Comparison of ENCODE assay signal across 8 cellular contexts in the genomic region with DNA sequence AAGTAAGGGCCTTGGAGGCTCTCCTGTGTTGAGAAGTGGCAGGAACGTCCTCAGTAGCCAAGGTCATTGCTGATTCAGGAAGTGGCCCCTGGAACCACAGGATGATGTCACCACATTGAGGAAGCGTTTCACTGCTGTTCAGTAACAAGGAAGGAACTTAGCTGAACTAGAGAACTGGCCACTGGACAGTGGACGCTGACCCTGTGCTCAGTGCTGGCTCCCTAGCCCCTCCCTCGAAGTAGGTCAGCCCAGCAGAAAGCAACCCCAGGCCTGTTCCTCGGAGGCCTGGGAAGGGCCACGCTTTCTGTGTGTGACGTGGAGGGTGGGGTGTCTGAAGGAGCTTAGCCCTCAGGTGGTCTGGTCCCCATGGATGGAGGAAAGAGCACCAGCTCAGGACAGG. TPM values are rescaled to one million over a fixed set of nuclear protein-coding genes. Genes with fewer than 3 reads are reported as not detected.
DNase-seq lines count a peak whose midpoint lies in the region; ATAC-seq, FAIRE-seq and TF ChIP-seq lines count a peak whose summit lies in the region.

No MANE protein-coding gene starts in this region.

- H3K9me3 Mint-ChIP-seq in neural progenitor cell = no peaks in the 10 kb centered on the region
- no peaks in the 10 kb centered on the region for H3K9me3 Mint-ChIP-seq in activated naive CD8-positive, alpha-beta T cell treated with anti-CD3 and anti-CD28 coated beads for 36 hours

- H3F3A ChIP-seq in neural progenitor cell (ENCODE audit: low read depth) (peaks cover 7% of the 10 kb centered on the region), smooth muscle cell (ENCODE audit: low read depth) (no peaks in the 10 kb centered on the region)

- H3K27ac ChIP-seq in SJSA1 (peak overlapping the region; percentile 53), neural progenitor cell (no peak overlapping the region), smooth muscle cell (ENCODE audit: low read depth) (no peak overlapping the region)

- H3K4me1 ChIP-seq in SJSA1 (replicated peaks) (peaks cover 21% of the 10 kb centered on the region), neural progenitor cell (peaks cover 9% of the 10 kb centered on the region), smooth muscle cell (ENCODE audit: low read depth) (peaks cover 10% of the 10 kb centered on the region)

- H3K4me3 Mint-ChIP-seq in neural progenitor cell = no peak overlapping the region
- H3K4me3 Mint-ChIP-seq in activated naive CD8-positive, alpha-beta T cell treated with anti-CD3 and anti-CD28 coated beads for 36 hours = no peak overlapping the region

- H3K4me1 Mint-ChIP-seq in neural progenitor cell = peaks cover 22% of the 10 kb centered on the region
- H3K4me1 Mint-ChIP-seq in activated naive CD8-positive, alpha-beta T cell treated with anti-CD3 and anti-CD28 coated beads for 36 hours = peaks cover 24% of the 10 kb centered on the region

- intact Hi-C loops in posterior vena cava (cut with DNase I) = no loop called here

- H2AFZ ChIP-seq in neural progenitor cell (replicated peaks) (no peak overlapping the region), smooth muscle cell (ENCODE audit: low read depth) (no peak overlapping the region)

- TF ChIP-seq CTCF in fibroblast of villous mesenchyme (IDR thresholded peaks at IDR 0.05; ENCODE audit: insufficient read depth, low read depth, low read length) (no peak), neural progenitor cell (IDR thresholded peaks at IDR 0.05) (no peak), smooth muscle cell (IDR thresholded peaks at IDR 0.05; ENCODE audit: borderline replicate concordance, insufficient read depth, poor library complexity, severe bottlenecking) (no peak)

- peaks cover 12% of the 10 kb centered on the region for H3K79me2 ChIP-seq in neural progenitor cell (ENCODE audit: low read depth)
- peaks cover 12% of the 10 kb centered on the region for H3K79me2 ChIP-seq in smooth muscle cell (ENCODE audit: low read depth)

- H3K9ac ChIP-seq in neural progenitor cell (no peak overlapping the region), smooth muscle cell (ENCODE audit: low read depth) (no peak overlapping the region)

- H3K27me3 ChIP-seq in SJSA1 (replicated peaks) = no peaks in the 10 kb centered on the region
- no peaks in the 10 kb centered on the region for H3K27me3 ChIP-seq in neural progenitor cell
- no peaks in the 10 kb centered on the region for H3K27me3 ChIP-seq in smooth muscle cell (ENCODE audit: low read depth)

- H3K36me3 ChIP-seq in SJSA1 (peaks cover 5% of the 10 kb centered on the region; the same call in 1 of the 2 replicates), neural progenitor cell (no peaks in the 10 kb centered on the region), smooth muscle cell (ENCODE audit: low read depth) (no peaks in the 10 kb centered on the region)

- ATAC-seq in HG02885 (IDR thresholded peaks at IDR 0.05; ENCODE audit: poor library complexity, unreplicated experiment) = no peak

- H3K27ac Mint-ChIP-seq in neural progenitor cell = no peak overlapping the region
- H3K27ac Mint-ChIP-seq in activated naive CD8-positive, alpha-beta T cell treated with anti-CD3 and anti-CD28 coated beads for 36 hours = no peak overlapping the region

- H3K4me2 ChIP-seq in neural progenitor cell = no peak overlapping the region
- no peak overlapping the region for H3K4me2 ChIP-seq in smooth muscle cell

- H4K20me1 ChIP-seq in neural progenitor cell (ENCODE audit: low read depth) = peaks cover 59% of the 10 kb centered on the region
- H4K20me1 ChIP-seq in smooth muscle cell (ENCODE audit: low read depth) = peaks cover 96% of the 10 kb centered on the region

- FAIRE-seq in GM12891 (lab: Jason Lieb, UNC) = peak; percentile 31

- peaks cover 7% of the 10 kb centered on the region for H3K36me3 Mint-ChIP-seq in neural progenitor cell
- H3K36me3 Mint-ChIP-seq in activated naive CD8-positive, alpha-beta T cell treated with anti-CD3 and anti-CD28 coated beads for 36 hours = peaks cover 2% of the 10 kb centered on the region

- no peak for TF ChIP-seq POLR2A in GM12891 (IDR thresholded peaks at IDR 0.05; ENCODE audit: low read depth, low read length)

- H3K27me3 Mint-ChIP-seq in neural progenitor cell (ENCODE audit: insufficient read depth, low read depth) = peaks cover 5% of the 10 kb centered on the region
- peaks cover 58% of the 10 kb centered on the region for H3K27me3 Mint-ChIP-seq in activated naive CD8-positive, alpha-beta T cell treated with anti-CD3 and anti-CD28 coated beads for 36 hours

- WGBS in smooth muscle cell (ENCODE audit: low lambda C conversion rate) = 74% methylated on average over 7 of the region's 7 CpGs

- no peak overlapping the region for H3K4me3 ChIP-seq in SJSA1
- H3K4me3 ChIP-seq in fibroblast of villous mesenchyme (ENCODE audit: low read depth, low read length) = no peak overlapping the region
- H3K4me3 ChIP-seq in neural progenitor cell = no peak overlapping the region
- H3K4me3 ChIP-seq in smooth muscle cell = no peak overlapping the region

- H3K9me3 ChIP-seq in SJSA1 (replicated peaks) (no peaks in the 10 kb centered on the region), neural progenitor cell (ENCODE audit: low read depth) (no peaks in the 10 kb centered on the region), smooth muscle cell (replicated peaks; ENCODE audit: low read depth) (no peaks in the 10 kb centered on the region)

- DNase-seq in GM12891 (ENCODE audit: insufficient read length, low spot score) (no peak), SJSA1 (ENCODE audit: low read depth in 1 of 2, low spot score in 2 of 2) (peak in 1 of 2 experiments; percentile 12), fibroblast of villous mesenchyme (ENCODE audit: low read depth) (peak; percentile 65), posterior vena cava (ENCODE audit: low spot score) (peak; percentile 84), neural progenitor cell (ENCODE audit: low spot score) (no peak), smooth muscle cell (lab: John Stamatoyannopoulos, UW; ENCODE audit: unreplicated experiment) (no peak)
- DNase-seq in activated naive CD8-positive, alpha-beta T cell treated with anti-CD3 and anti-CD28 coated beads for 36 hours = no peak

TF ChIP-seq in GM12891, 5 proteins besides CTCF, POLR2A, EP300 and RAD21:
- TF ChIP-seq SPI1 (IDR thresholded peaks at IDR 0.05; ENCODE audit: low read depth, low read length) (peak; percentile 82), PAX5 (IDR thresholded peaks at IDR 0.05; ENCODE audit: insufficient read depth, low read length, severe bottlenecking) (no peak)

RNA-seq across cellular contexts. Expression of a gene that starts 58.3 kb away (rescaled TPM):
- 15.3 TPM for polyA plus RNA-seq in GM12891 (2012; ENCODE audit: low read depth, missing spikeins)
- 25.9 and 28.0 TPM in 2 replicates for total RNA-seq in SJSA1 (2014; rRNA removed; shearing (Covaris generic))
- total RNA-seq in fibroblast of villous mesenchyme (40.2 and 42.5 TPM in 2 replicates), posterior vena cava (1 to 10 TPM; 7.7 to 9.8 TPM), neural progenitor cell (ENCODE audit: low replicate concordance) (15.1 and 43.0 TPM in 2 replicates), smooth muscle cell (21.6 and 21.9 TPM in 2 replicates)
- polyA plus RNA-seq in smooth muscle cell = 30.0 and 45.5 TPM in 2 replicates
- 1 to 10 TPM; 4.7 to 7.3 TPM for total RNA-seq in activated naive CD8-positive, alpha-beta T cell treated with anti-CD3 and anti-CD28 coated beads for 36 hours

Comparison
In these comparisons a context has a peak if more than half of its experiments do, and no peak if none do; other contexts are left out.
1. DNase-seq: peak in fibroblast of villous mesenchyme (single experiment) and posterior vena cava (single experiment); none in GM12891 (single experiment), neural progenitor cell (single experiment), smooth muscle cell (single experiment) and activated naive CD8-positive, alpha-beta T cell treated with anti-CD3 and anti-CD28 coated beads for 36 hours (single experiment).